ENCODE assay signal across 19 cellular contexts in genomic region chr7:107643407-107643806, GRCh38. TPM values are rescaled to one million over a fixed set of nuclear protein-coding genes. Genes with fewer than 3 reads are reported as not detected.
DNase-seq lines count a peak whose midpoint lies in the region; ATAC-seq and TF ChIP-seq lines count a peak whose summit lies in the region.
"Had no signal": no experiment of that assay in that cellular context is flagged by ENCODE, and none has a peak within 500 bp of the region (broad histone marks: within the 10 kb centered on the region; RNA-seq: fewer than 3 reads in every experiment).

No MANE protein-coding gene starts in this region.

- no peak overlapping the region for H3K9ac ChIP-seq in HCT116 (ENCODE audit: low read length)
- H3K9ac ChIP-seq: BLaER1 treated with 17β-estradiol and CSF1 and Interleukin-3, amounts not matched to agents 10 nM and 100 nM had no signal

- RAD21 ChIA-PET in HCT116 (lab: Charles Lee; ENCODE audit: low non-redundant PET in 1 of 2, low total read pairs in 2 of 2, uncharacterized antibody in 2 of 2, unreplicated experiment in 2 of 2), result no interaction called here

- peaks cover 0 to 3% of the 10 kb centered on the region in 2 donors for H3K27me3 Mint-ChIP-seq in T-cell
- peaks cover 6 to 7% of the 10 kb centered on the region in 2 donors for H3K27me3 Mint-ChIP-seq in CD4-positive, alpha-beta memory T cell

- peak in 2 of 3 experiments; percentile 41 to 57; a peak in 4 of 6 replicates for TF ChIP-seq CTCF in HCT116 (IDR thresholded peaks at IDR 0.05 in 2 of 3, conservative IDR thresholded peaks at IDR 0.05 in 1 of 3; ENCODE audit: borderline replicate concordance in 1 of 3, insufficient read depth in 1 of 3, low read depth in 2 of 3, low read length in 2 of 3)

- H3K9me3 Mint-ChIP-seq in T-cell, result no peaks in the 10 kb centered on the region
- H3K9me3 Mint-ChIP-seq in CD4-positive, alpha-beta memory T cell, result peaks cover 0 to 12% (median 3%) of the 10 kb centered on the region in 8 donors
- H3K9me3 Mint-ChIP-seq: natural killer cell treated with Interleukin-12 subunit alpha and Interleukin-12 subunit beta and Interleukin-15 and Interleukin-18, amount 100 ng/mL, for 72 hours had no signal

- H4K20me1 ChIP-seq in HCT116 (ENCODE audit: insufficient read depth), result no peaks in the 10 kb centered on the region
- H4K20me1 ChIP-seq: BLaER1 treated with 17β-estradiol and CSF1 and Interleukin-3, amounts not matched to agents 10 nM and 100 nM had no signal

- no peaks in the 10 kb centered on the region for H3K79me2 ChIP-seq in HCT116 (ENCODE audit: insufficient read depth, low read length)

- no peaks in the 10 kb centered on the region for H3K9me3 ChIP-seq in HCT116 (ENCODE audit: control insufficient read depth in 1 of 2, insufficient read depth in 1 of 2, low read depth in 1 of 2, low read length in 2 of 2)
- H3K9me3 ChIP-seq in CD4-positive, alpha-beta memory T cell (ENCODE audit: control insufficient read depth in 1 of 2, low read length in 2 of 2), result no peaks in the 10 kb centered on the region

- H3K27ac Mint-ChIP-seq in T-cell, result no peak overlapping the region
- no peak overlapping the region for H3K27ac Mint-ChIP-seq in CD4-positive, alpha-beta memory T cell
- H3K27ac Mint-ChIP-seq: type B pancreatic cell had no signal

- H3K36me3 ChIP-seq in HCT116 (ENCODE audit: control insufficient read depth in 1 of 2, insufficient read depth in 2 of 2, low read length in 2 of 2), result no peaks in the 10 kb centered on the region
- H3K36me3 ChIP-seq in CD4-positive, alpha-beta memory T cell (ENCODE audit: insufficient read depth, low read length), result no peaks in the 10 kb centered on the region
- H3K36me3 ChIP-seq: BLaER1 treated with 17β-estradiol and CSF1 and Interleukin-3, amounts not matched to agents 10 nM and 100 nM had no signal

- in situ Hi-C loops in ACHN (cut with HindIII; ENCODE audit: low pct_ligation_motif_present, low pct_unique_long_range_greater_than_20kb, low sequenced_read_pairs), result no loop called here

- H3K27me3 ChIP-seq in HCT116 (ENCODE audit: insufficient read depth, low read length), result no peaks in the 10 kb centered on the region
- H3K27me3 ChIP-seq in CD4-positive, alpha-beta memory T cell (ENCODE audit: insufficient read depth, low read length), result no peaks in the 10 kb centered on the region
- H3K27me3 ChIP-seq: BLaER1 treated with 17β-estradiol and CSF1 and Interleukin-3, amounts not matched to agents 10 nM and 100 nM had no signal

- H3K27ac ChIP-seq in HCT116 (ENCODE audit: low read depth, low read length), result no peak overlapping the region
- no peak overlapping the region for H3K27ac ChIP-seq in CD4-positive, alpha-beta memory T cell (ENCODE audit: low read depth, low read length)

- intact Hi-C loops in HCT116 (cut with micrococcal nuclease), result no loop called here
- intact Hi-C loops in CD4-positive, alpha-beta memory T cell (cut with micrococcal nuclease), result no loop called here

- no peak overlapping the region for H3K4me3 ChIP-seq in HCT116 (replicated peaks in 1 of 2; ENCODE audit: low read depth in 1 of 2, low read length in 2 of 2)
- H3K4me3 ChIP-seq in CD4-positive, alpha-beta memory T cell (ENCODE audit: low read length in 2 of 2), result no peak overlapping the region
- H3K4me3 ChIP-seq: BLaER1 treated with 17β-estradiol and CSF1 and Interleukin-3, amounts not matched to agents 10 nM and 100 nM had no signal

- POLR2A ChIA-PET in HCT116 (lab: Charles Lee) (no interaction called here), T-cell (lab: Charles Lee) (no interaction called here)
- POLR2A ChIA-PET in CD4-positive, alpha-beta memory T cell (lab: Charles Lee; ENCODE audit: partially characterized antibody), result no interaction called here

- peaks cover 0 to 6% (median 2%) of the 10 kb centered on the region in 3 donors for H3K4me1 Mint-ChIP-seq in T-cell
- H3K4me1 Mint-ChIP-seq in CD4-positive, alpha-beta memory T cell, result peaks cover 0 to 2% (median 0%) of the 10 kb centered on the region in 4 donors
- H3K4me1 Mint-ChIP-seq: brain had no signal

- ATAC-seq in HCT116 (peak; percentile 79), T-cell (replicated peaks in 1 of 4) (no peak), HG03378 (IDR thresholded peaks at IDR 0.05; ENCODE audit: unreplicated experiment) (no peak)
- ATAC-seq: activated T-cell treated with anti-CD3 and anti-CD28 coated beads, Interleukin-2, amount 50 U/mL, for 4 hours; natural killer cell treated with Interleukin-12 subunit alpha and Interleukin-12 subunit beta and Interleukin-15 and Interleukin-18, amount 100 ng/mL, for 72 hours had no signal

- TF ChIP-seq RAD21 in HCT116 (IDR thresholded peaks at IDR 0.05; ENCODE audit: low read depth), result no peak

- H3K4me3 Mint-ChIP-seq in T-cell, result no peak overlapping the region
- H3K4me3 Mint-ChIP-seq in CD4-positive, alpha-beta memory T cell, result no peak overlapping the region
- H3K4me3 Mint-ChIP-seq: activated T-cell treated with anti-CD3 and anti-CD28 coated beads, Interleukin-2, amount 50 U/mL, for 4 hours; natural killer cell treated with Interleukin-12 subunit alpha and Interleukin-12 subunit beta and Interleukin-15 and Interleukin-18, amount 100 ng/mL, for 72 hours; type B pancreatic cell had no signal

- CTCF ChIA-PET in HCT116 (lab: Charles Lee), result no interaction called here
- CTCF ChIA-PET in T-cell (lab: Charles Lee), result no interaction called here
- CTCF ChIA-PET in CD4-positive, alpha-beta memory T cell (lab: Charles Lee; ENCODE audit: partially characterized antibody), result no interaction called here

- TF ChIP-seq POLR2A in HCT116 (IDR thresholded peaks at IDR 0.05; ENCODE audit: borderline replicate concordance, extremely low read depth, insufficient read depth, insufficient read length), result no peak

- no peaks in the 10 kb centered on the region for H3K4me1 ChIP-seq in HCT116 (ENCODE audit: control insufficient read depth in 1 of 2, insufficient read depth in 2 of 2, low read length in 2 of 2)
- H3K4me1 ChIP-seq in CD4-positive, alpha-beta memory T cell (ENCODE audit: insufficient read depth, low read length), result no peaks in the 10 kb centered on the region

- H3K4me2 ChIP-seq in HCT116 (ENCODE audit: low read length), result no peak overlapping the region

- no peaks in the 10 kb centered on the region for H3K9me2 ChIP-seq in HCT116 (ENCODE audit: insufficient read depth)

- no peaks in the 10 kb centered on the region for H3K36me3 Mint-ChIP-seq in T-cell
- no peaks in the 10 kb centered on the region for H3K36me3 Mint-ChIP-seq in CD4-positive, alpha-beta memory T cell
- H3K36me3 Mint-ChIP-seq: brain, type B pancreatic cell had no signal

- BruUV-seq in HCT116 (replicated peaks; lab: Mats Ljungman, UMichigan), result no TSS peak

- no peak overlapping the region for H2AFZ ChIP-seq in HCT116 (ENCODE audit: low read depth, low read length, poor library complexity, severe bottlenecking)

- DNase-seq in ACHN, result peak; percentile 66
- DNase-seq in HCT116 (ENCODE audit: low read depth, low spot score), result peak; percentile 7
- peak; percentile 75 for DNase-seq in amniotic epithelial cell (ENCODE audit: low read depth)
- peak; percentile 74 for DNase-seq in hepatic stellate cell (ENCODE audit: low spot score)
- DNase-seq in T-cell, result no peak
- no peak for DNase-seq in NCI-H1694 (lab: John Stamatoyannopoulos, UW)
- DNase-seq in CD4-positive, alpha-beta memory T cell, result no peak
- DNase-seq: activated CD4-positive, CD25-positive, alpha-beta regulatory T cell; activated T-cell treated with anti-CD3 and anti-CD28 coated beads, Interleukin-2, amount 50 U/mL, for 4 hours; erythroblast; islet precursor cell; NCI-H1048; NCI-H524; Right ventricle myocardium superior had no signal

TF ChIP-seq in HCT116, 20 proteins besides CTCF, POLR2A, EP300 and RAD21:
- no peak for TF ChIP-seq TCF7L2 (IDR thresholded peaks at IDR 0.05; ENCODE audit: borderline replicate concordance, extremely low read depth, insufficient read depth, insufficient read length)
- TF ChIP-seq EZH2 (IDR thresholded peaks at IDR 0.05), result no peak
- no peak for TF ChIP-seq POLR2AphosphoS5 (IDR thresholded peaks at IDR 0.05; ENCODE audit: low read depth, low read length)
- TF ChIP-seq SRF (IDR thresholded peaks at IDR 0.05; ENCODE audit: low read depth), result no peak
- TF ChIP-seq ZBTB33 (IDR thresholded peaks at IDR 0.05; ENCODE audit: extremely low read depth, insufficient replicate concordance, low read length), result no peak
- TF ChIP-seq ELF1 (IDR thresholded peaks at IDR 0.05; ENCODE audit: borderline replicate concordance, low read depth), result no peak

RNA-seq across cellular contexts. Expression of gene SLC26A4, which starts 17.2 kb away (rescaled TPM):
- total RNA-seq in HCT116 (2021; ENCODE audit: unreplicated experiment) (0.66 TPM), T-cell (1 to 10 TPM in 1 of 5 donors, under 1 TPM in 2, not detected in 2; 0.10 to 1.1 (median 0.60) TPM)
- polyA plus RNA-seq in HCT116 (2012), result 0.09 and 0.25 TPM in 2 replicates
- not detected for total RNA-seq in CD4-positive, alpha-beta memory T cell
- polyA plus RNA-seq in CD4-positive, alpha-beta memory T cell, result not detected

Comparison
In these comparisons a context has a peak if more than half of its experiments do, and no peak if none do; other contexts are left out.
1. DNase-seq: peak in ACHN (single experiment), HCT116 (single experiment), amniotic epithelial cell (single experiment) and hepatic stellate cell (single experiment); none in T-cell (0 of 34), NCI-H1694 (single experiment) and CD4-positive, alpha-beta memory T cell (0 of 5).